Comparison of ENCODE assay signal across 2 cellular contexts in genomic region chr12:130770413-130771028, GRCh38.
TF ChIP-seq lines count a peak whose summit lies in the region.

No MANE protein-coding gene starts in this region.

TF ChIP-seq in HCT116, 20 proteins besides CTCF, POLR2A, EP300 and RAD21:
- TF ChIP-seq ATF3 (IDR thresholded peaks at IDR 0.05): no peak
TF ChIP-seq in HCT116: peak in this region for 0.

TF ChIP-seq in GM12878, 131 proteins besides CTCF, POLR2A, EP300 and RAD21:
- no peak for TF ChIP-seq ESRRA (IDR thresholded peaks at IDR 0.05; ENCODE audit: low read length)
- TF ChIP-seq CBFB (IDR thresholded peaks at IDR 0.05; ENCODE audit: low read depth): no peak
TF ChIP-seq in GM12878: peak in this region for 0.
